Comparison of ENCODE assay signal across 25 cellular contexts in the genomic region with DNA sequence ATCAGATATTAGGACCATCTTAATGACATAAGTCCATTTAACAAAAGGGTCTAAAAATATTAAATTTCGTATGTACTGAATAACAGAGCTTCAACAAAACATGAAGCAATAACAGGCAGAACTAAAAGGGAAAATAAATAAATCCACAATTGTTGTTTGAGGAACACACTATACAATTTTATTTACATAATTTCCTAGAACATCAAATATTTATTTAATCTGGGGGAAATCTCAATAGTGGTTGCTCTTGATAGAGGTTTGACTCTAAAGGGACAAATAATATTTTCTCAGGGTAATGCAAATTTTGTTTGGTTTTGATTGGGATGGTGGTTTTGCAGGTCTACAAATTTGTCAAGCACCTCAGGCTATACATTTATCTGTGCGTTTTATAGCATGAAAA.
"Had no signal": no experiment of that assay in that cellular context is flagged by ENCODE, and none has a peak within 500 bp of the region (broad histone marks: within the 10 kb centered on the region; RNA-seq: fewer than 3 reads in every experiment).

No MANE protein-coding gene starts in this region.

- H3K4me1 ChIP-seq: esophagus squamous epithelium, foreskin keratinocyte, gastrocnemius medialis, heart left ventricle, heart right ventricle had no signal

- H3K36me3 ChIP-seq: esophagus muscularis mucosa, esophagus squamous epithelium, gastrocnemius medialis, gastroesophageal sphincter, heart left ventricle, heart right ventricle had no signal

- H3K4me3 ChIP-seq: coronary artery, dorsolateral prefrontal cortex, esophagus muscularis mucosa, esophagus squamous epithelium, gastrocnemius medialis, gastroesophageal sphincter, heart left ventricle, heart right ventricle, hepatocyte had no signal

- H3K27ac ChIP-seq: coronary artery, dorsolateral prefrontal cortex, epithelial cell of prostate, esophagus squamous epithelium, foreskin keratinocyte, gastrocnemius medialis, heart right ventricle, hepatocyte had no signal

- DNase-seq: cortex of kidney; dermis blood vessel endothelial cell; dorsolateral prefrontal cortex; effector CD4-positive, alpha-beta T cell; effector CD8-positive, alpha-beta T cell; effector memory CD4-positive, alpha-beta T cell; effector memory CD8-positive, alpha-beta T cell; endodermal cell; erythroblast; esophagus squamous epithelium; foreskin fibroblast; foreskin keratinocyte; foreskin melanocyte; gastrocnemius medialis; glutamatergic neuron; head of caudate nucleus; heart left ventricle; heart right ventricle; hippocampal formation had no signal

- H2AFZ ChIP-seq: hepatocyte had no signal

- H3K27me3 ChIP-seq: dorsolateral prefrontal cortex, esophagus muscularis mucosa, esophagus squamous epithelium, foreskin keratinocyte, gastrocnemius medialis, gastroesophageal sphincter, heart left ventricle, heart right ventricle, hepatocyte had no signal

- H3K79me2 ChIP-seq: hepatocyte had no signal

- ATAC-seq: effector memory CD8-positive, alpha-beta T cell; esophagus mucosa; foreskin keratinocyte; gastrocnemius medialis; gastroesophageal sphincter; heart left ventricle; heart right ventricle had no signal
